ENCODE assay signal across 1 cellular context in the genomic region with DNA sequence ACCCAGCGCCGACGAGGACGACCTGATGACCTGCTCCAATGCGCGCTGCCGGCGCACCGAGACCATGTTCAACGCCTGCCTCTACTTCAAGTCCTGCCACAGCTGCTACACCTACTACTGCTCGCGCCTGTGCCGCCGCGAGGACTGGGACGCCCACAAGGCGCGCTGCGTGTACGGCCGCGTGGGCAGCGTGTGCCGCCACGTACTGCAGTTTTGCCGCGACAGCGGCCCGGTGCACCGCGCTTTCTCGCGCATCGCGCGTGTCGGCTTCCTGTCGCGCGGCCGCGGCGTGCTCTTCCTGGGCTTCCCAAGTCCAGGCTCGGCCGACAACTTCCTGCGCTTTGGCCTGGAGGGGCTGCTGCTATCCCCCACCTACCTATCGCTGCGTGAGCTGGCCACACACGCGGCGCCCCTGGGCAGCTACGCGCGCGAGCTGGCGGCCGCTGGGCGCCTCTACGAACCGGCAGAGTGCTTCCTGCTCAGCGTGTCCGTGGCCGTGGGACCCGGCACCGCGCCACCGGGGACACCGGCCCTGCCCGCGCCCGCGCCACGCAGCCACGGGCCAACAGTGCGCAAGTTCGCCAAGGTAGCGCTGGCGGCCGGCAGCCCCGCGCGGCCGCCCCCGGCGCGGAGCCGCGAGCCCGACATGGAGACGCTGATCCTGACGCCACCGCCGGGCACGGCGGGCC.
TF ChIP-seq lines count a peak whose summit lies in the region.

No MANE protein-coding gene starts in this region.

TF ChIP-seq in GM23338, 12 proteins besides CTCF, POLR2A, EP300 and RAD21:
- TF ChIP-seq EZH2phosphoT487 (IDR thresholded peaks at IDR 0.05; ENCODE audit: unreplicated experiment): no peak
